ENCODE assay signal across 24 cellular contexts in genomic region chr12:53925006-53925405, GRCh38. TPM values are rescaled to one million over a fixed set of nuclear protein-coding genes. Genes with fewer than 3 reads are reported as not detected.
DNase-seq lines count a peak whose midpoint lies in the region; ATAC-seq and TF ChIP-seq lines count a peak whose summit lies in the region.
"Had no signal": no experiment of that assay in that cellular context is flagged by ENCODE, and none has a peak within 500 bp of the region (broad histone marks: within the 10 kb centered on the region; RNA-seq: fewer than 3 reads in every experiment).

No MANE protein-coding gene starts in this region.

- DNase-seq in DMS 273 (lab: John Stamatoyannopoulos, UW; ENCODE audit: unreplicated experiment) (peak; percentile 50), DMS 273 treated with DMSO at 0.1 percent for 48 hours (lab: John Stamatoyannopoulos, UW) (no peak), NCI-H1092 treated with DMSO at 0.1 percent for 48 hours (lab: John Stamatoyannopoulos, UW) (peak; percentile 82), NCI-H446 treated with DMSO at 0.1 percent for 48 hours (lab: John Stamatoyannopoulos, UW) (peak; percentile 77), RPMI8226 (peak; percentile 20), omental fat pad (ENCODE audit: low spot score) (no peak), mammary epithelial cell (no peak)
- DNase-seq: AML-193; Caco-2; CD4-positive, alpha-beta T cell; DMS53; DND-41; EL; GOT3; H7; HFFc6 had no signal

- H3K4me1 ChIP-seq in mammary epithelial cell (ENCODE audit: insufficient read depth, low read length), result peaks cover 10% of the 10 kb centered on the region
- H3K4me1 ChIP-seq: Caco-2 had no signal

- H3K36me3 ChIP-seq in mammary epithelial cell (ENCODE audit: insufficient read depth, low read length), result no peaks in the 10 kb centered on the region

- intact Hi-C loops in mammary epithelial cell (cut with micrococcal nuclease), result no loop called here

- H3K9ac ChIP-seq in mammary epithelial cell (ENCODE audit: insufficient read depth, low read length), result no peak overlapping the region

- no peaks in the 10 kb centered on the region for H3K9me3 ChIP-seq in mammary epithelial cell (replicated peaks; ENCODE audit: insufficient read depth, low read length)
- H3K9me3 ChIP-seq: A549, Caco-2 had no signal

- in situ Hi-C loops in mammary epithelial cell (cut with MboI; ENCODE audit: low sequenced_read_pairs in 2 of 2), result loop anchor here in 1 of 2 donors (25.0 kb wide), 1 partner anchor 163 kb away; the partner anchor contains the start of gene CISTR

- dilution Hi-C loops in mammary epithelial cell (cut with HindIII; ENCODE audit: low sequenced_read_pairs), result no loop called here

- 44% methylated on average over 1 of the region's 1 CpG for WGBS in mammary epithelial cell (ENCODE audit: low coverage, missing lambda C conversion rate)

- no peak overlapping the region for H3K4me2 ChIP-seq in mammary epithelial cell (ENCODE audit: insufficient read depth, low read depth, low read length)
- H3K4me2 ChIP-seq: A549 had no signal

- no TSS peak for BruUV-seq in mammary epithelial cell (replicated peaks; lab: Mats Ljungman, UMichigan)

- peaks cover 30% of the 10 kb centered on the region for H3K27me3 ChIP-seq in mammary epithelial cell (ENCODE audit: insufficient read depth, low read length)

- no peak overlapping the region for H3K27ac ChIP-seq in mammary epithelial cell (ENCODE audit: insufficient read depth, low read depth, low read length)
- H3K27ac ChIP-seq: 22Rv1, A549, C4-2B had no signal

- H4K20me1 ChIP-seq in mammary epithelial cell (ENCODE audit: insufficient read depth, low read length), result no peaks in the 10 kb centered on the region

- H2AFZ ChIP-seq in mammary epithelial cell (ENCODE audit: low read depth, low read length), result no peak overlapping the region

- ATAC-seq in omental fat pad (ENCODE audit: low FRiP score), result no peak
- ATAC-seq in HG03354 (IDR thresholded peaks at IDR 0.05; ENCODE audit: poor library complexity, severe bottlenecking, unreplicated experiment), result no peak
- ATAC-seq: A549, GM12878, HCT116, HepG2 had no signal

- H3K4me3 ChIP-seq in mammary epithelial cell (replicated peaks in 1 of 3; ENCODE audit: insufficient read depth in 1 of 3, low read depth in 2 of 3, low read length in 3 of 3), result no peak overlapping the region
- H3K4me3 ChIP-seq: A549, GM12878 had no signal

- CTCF ChIA-PET in mammary epithelial cell (lab: Charles Lee; ENCODE audit: low non-redundant PET), result no interaction called here

- no peak for TF ChIP-seq CTCF in omental fat pad (IDR thresholded peaks at IDR 0.05)
- TF ChIP-seq CTCF in mammary epithelial cell (conservative IDR thresholded peaks at IDR 0.05 in 1 of 2, IDR thresholded peaks at IDR 0.05 in 1 of 2; ENCODE audit: extremely low read depth in 1 of 2, insufficient read depth in 1 of 2, low read depth in 1 of 2, low read length in 2 of 2), result no peak

- no peaks in the 10 kb centered on the region for H3K79me2 ChIP-seq in mammary epithelial cell (ENCODE audit: insufficient read depth, low read length)

RNA-seq across cellular contexts. Expression of gene HOXC13, which starts 13.6 kb away (rescaled TPM):
- not detected for total RNA-seq in omental fat pad
- total RNA-seq in mammary epithelial cell, result 10 to 100 TPM; 10.2 to 15.7 TPM
- polyA plus RNA-seq in mammary epithelial cell, result 9.1 TPM
- polyA minus RNA-seq in mammary epithelial cell, result 18.3 TPM
- total RNA-seq: CD4-positive, alpha-beta T cell; GM12878; H7; HFFc6 had no signal
- polyA plus RNA-seq: GM12878, HepG2 had no signal

RNA-seq across cellular contexts. Expression of gene HOXC12, which starts 29.7 kb away (rescaled TPM):
- not detected for total RNA-seq in omental fat pad
- total RNA-seq in mammary epithelial cell, result under 1 TPM in 1 of 2 donors, not detected in 1; under 0.01 TPM
- 0.05 TPM for polyA plus RNA-seq in mammary epithelial cell
- polyA minus RNA-seq in mammary epithelial cell, result not detected
- total RNA-seq: CD4-positive, alpha-beta T cell; G401; GM12878; H7; HepG2; HFFc6 had no signal
- polyA plus RNA-seq: A549, GM12878, HepG2 had no signal

RNA-seq across cellular contexts. Expression of gene HOXC11, which starts 47.9 kb away (rescaled TPM):
- total RNA-seq in omental fat pad (not detected), mammary epithelial cell (1 to 10 TPM in 1 of 2 donors, not detected in 1; 1.5 TPM)
- 0.22 TPM for polyA plus RNA-seq in mammary epithelial cell
- polyA minus RNA-seq in mammary epithelial cell, result not detected
- total RNA-seq: CD4-positive, alpha-beta T cell; GM12878; H7; HepG2 had no signal
- polyA plus RNA-seq: GM12878, HepG2 had no signal

RNA-seq across cellular contexts. Expression of gene HOTAIR, which starts 49.7 kb away (rescaled TPM):
- total RNA-seq in omental fat pad (under 1 TPM in 1 of 4 donors, not detected in 3; 0.32 TPM), mammary epithelial cell (under 1 TPM in 1 of 2 donors, not detected in 1; 0.67 TPM)
- 0.33 TPM for polyA plus RNA-seq in mammary epithelial cell
- polyA minus RNA-seq in mammary epithelial cell, result not detected
- total RNA-seq: CD4-positive, alpha-beta T cell; GM12878; H7; HepG2 had no signal
- polyA plus RNA-seq: GM12878, HepG2 had no signal

RNA-seq across cellular contexts. Expression of gene HOXC10, which starts 59.9 kb away (rescaled TPM):
- total RNA-seq in omental fat pad (not detected), mammary epithelial cell (1 to 10 TPM; 3.3 to 3.8 TPM)
- 0.83 TPM for polyA plus RNA-seq in mammary epithelial cell
- polyA minus RNA-seq in mammary epithelial cell, result 1.2 TPM
- total RNA-seq: CD4-positive, alpha-beta T cell; H7; HepG2 had no signal
- polyA plus RNA-seq: GM12878, HepG2 had no signal

Comparison
In these comparisons a context has a peak if more than half of its experiments do, and no peak if none do; other contexts are left out.
1. DNase-seq: peak in DMS 273 (single experiment), NCI-H1092 treated with DMSO at 0.1 percent for 48 hours (single experiment), NCI-H446 treated with DMSO at 0.1 percent for 48 hours (single experiment) and RPMI8226 (single experiment); none in DMS 273 treated with DMSO at 0.1 percent for 48 hours (single experiment), omental fat pad (single experiment) and mammary epithelial cell (single experiment).
2. RNA of gene HOXC13, which starts 13.6 kb away (total RNA-seq): 10.2 to 15.7 TPM in mammary epithelial cell; not detected in omental fat pad; every median in the first group is over 10 times any median in the second.